Comparison of ENCODE assay signal across 1 cellular context in genomic region chr1:218492840-218493239, GRCh38.
TF ChIP-seq lines count a peak whose summit lies in the region.

No MANE protein-coding gene starts in this region.

TF ChIP-seq in H1, 55 proteins besides CTCF, POLR2A, EP300 and RAD21:
- TF ChIP-seq KDM1A (IDR thresholded peaks at IDR 0.05; ENCODE audit: borderline replicate concordance, low read length) (no peak), MAX (IDR thresholded peaks at IDR 0.05) (no peak), JUN (IDR thresholded peaks at IDR 0.05; ENCODE audit: low read depth, low read length) (no peak), RBBP5 (IDR thresholded peaks at IDR 0.05; ENCODE audit: borderline replicate concordance, low read depth, low read length) (no peak), SRF (IDR thresholded peaks at IDR 0.05; ENCODE audit: low read depth, low read length) (no peak), HDAC2 (IDR thresholded peaks at IDR 0.05; ENCODE audit: borderline replicate concordance in 1 of 2, low read depth in 2 of 2, low read length in 2 of 2) (no peak), POU5F1 (IDR thresholded peaks at IDR 0.05; ENCODE audit: low read depth, low read length) (no peak), CBX8 (IDR thresholded peaks at IDR 0.05; ENCODE audit: borderline replicate concordance, low read depth, low read length) (no peak), BACH1 (IDR thresholded peaks at IDR 0.05; ENCODE audit: low read length) (no peak), SIRT6 (IDR thresholded peaks at IDR 0.05; ENCODE audit: low read length) (no peak), JUND (IDR thresholded peaks at IDR 0.05; ENCODE audit: low read length) (no peak), NRF1 (IDR thresholded peaks at IDR 0.05; ENCODE audit: low read depth, low read length) (no peak), CHD1 (IDR thresholded peaks at IDR 0.05; ENCODE audit: low read depth, low read length) (no peak), CTBP2 (IDR thresholded peaks at IDR 0.05; ENCODE audit: borderline replicate concordance, insufficient read depth, insufficient read length, low read length) (no peak), BCL11A (IDR thresholded peaks at IDR 0.05; ENCODE audit: low read depth in 2 of 2, low read length in 2 of 2) (no peak)
